30 cellular contexts compared by ENCODE assay signal in genomic region chr18:37297106-37297505, GRCh38.
"Had no signal": no experiment of that assay in that cellular context is flagged by ENCODE, and none has a peak within 500 bp of the region (broad histone marks: within the 10 kb centered on the region; RNA-seq: fewer than 3 reads in every experiment).

No MANE protein-coding gene starts in this region.

- H3K27ac Mint-ChIP-seq: dendritic cell treated with granulocyte-macrophage colony-stimulating factor and Interleukin-4, amounts not matched to agents 40 ng/mL and 50 ng/mL, for 4 days; endodermal cell; memory B cell; naive B cell; stimulated activated effector memory CD8-positive, alpha-beta T cell treated with anti-CD3 and anti-CD28 coated beads, Interleukin-12 subunit alpha, Interleukin-12 subunit beta, amount 100 ng/mL, for 72 hours; type B pancreatic cell had no signal

- H3K27me3 Mint-ChIP-seq: dendritic cell treated with granulocyte-macrophage colony-stimulating factor and Interleukin-4, amounts not matched to agents 40 ng/mL and 50 ng/mL, for 4 days; type B pancreatic cell had no signal

- H3K9me3 Mint-ChIP-seq: dendritic cell treated with granulocyte-macrophage colony-stimulating factor and Interleukin-4, amounts not matched to agents 40 ng/mL and 50 ng/mL, for 4 days; endodermal cell; memory B cell; naive B cell; stimulated activated effector memory CD8-positive, alpha-beta T cell treated with anti-CD3 and anti-CD28 coated beads, Interleukin-12 subunit alpha, Interleukin-12 subunit beta, amount 100 ng/mL, for 72 hours; type B pancreatic cell had no signal

- H3K4me1 Mint-ChIP-seq: memory B cell; naive B cell; stimulated activated effector memory CD8-positive, alpha-beta T cell treated with anti-CD3 and anti-CD28 coated beads, Interleukin-12 subunit alpha, Interleukin-12 subunit beta, amount 100 ng/mL, for 72 hours had no signal

- H3K4me3 Mint-ChIP-seq: dendritic cell treated with granulocyte-macrophage colony-stimulating factor and Interleukin-4, amounts not matched to agents 40 ng/mL and 50 ng/mL, for 4 days; endodermal cell; memory B cell; naive B cell; stimulated activated effector memory CD8-positive, alpha-beta T cell treated with anti-CD3 and anti-CD28 coated beads, Interleukin-12 subunit alpha, Interleukin-12 subunit beta, amount 100 ng/mL, for 72 hours; type B pancreatic cell had no signal

- H3K27ac ChIP-seq: colonic mucosa, epithelial cell of prostate, gastrocnemius medialis, hepatocyte, ovary, psoas muscle, sigmoid colon, testis, tibial artery had no signal

- H3K36me3 Mint-ChIP-seq: memory B cell; naive B cell; stimulated activated effector memory CD8-positive, alpha-beta T cell treated with anti-CD3 and anti-CD28 coated beads, Interleukin-12 subunit alpha, Interleukin-12 subunit beta, amount 100 ng/mL, for 72 hours; type B pancreatic cell had no signal

- DNase-seq: colonic mucosa; effector CD8-positive, alpha-beta T cell; endodermal cell; foreskin fibroblast; gastrocnemius medialis; head of caudate nucleus; kidney; mucosa of descending colon; naive B cell; occipital lobe; ovary; posterior cingulate gyrus; psoas muscle; right cardiac atrium; sigmoid colon; stimulated activated CD4-positive, alpha-beta T cell treated with anti-CD3 and anti-CD28 coated beads, Interleukin-2, amount 100 ng/mL, for 24 hours; stimulated activated CD4-positive, alpha-beta T cell treated with anti-CD3 and anti-CD28 coated beads, Interleukin-4, amount 100 ng/mL, for 24 hours; stimulated activated naive CD8-positive, alpha-beta T cell treated with anti-CD3 and anti-CD28 coated beads, Interleukin-15, Interleukin-2, amounts not matched to agents 100 U/mL and 50 U/mL, for 24 hours; substantia nigra; testis; tibial artery had no signal

- H3K27me3 ChIP-seq: colonic mucosa, gastrocnemius medialis, hepatocyte, ovary, sigmoid colon, testis, tibial artery had no signal

- H3K36me3 ChIP-seq: colonic mucosa, gastrocnemius medialis, ovary, sigmoid colon, tibial artery had no signal

- H3K4me3 ChIP-seq: colonic mucosa, gastrocnemius medialis, hepatocyte, lung, mucosa of descending colon, ovary, psoas muscle, sigmoid colon, testis, tibial artery had no signal

- ATAC-seq: esophagus mucosa; gastrocnemius medialis; left lobe of liver; mucosa of descending colon; psoas muscle; right cardiac atrium; stimulated activated effector memory CD8-positive, alpha-beta T cell treated with anti-CD3 and anti-CD28 coated beads, Interleukin-12 subunit alpha, Interleukin-12 subunit beta, amount 100 ng/mL, for 72 hours; stimulated activated naive CD8-positive, alpha-beta T cell treated with anti-CD3 and anti-CD28 coated beads, Interleukin-15, Interleukin-2, amounts not matched to agents 100 U/mL and 50 U/mL, for 24 hours had no signal
